ENCODE assay signal across 2 cellular contexts in genomic region chr12:12240671-12241345, GRCh38.
TF ChIP-seq lines count a peak whose summit lies in the region.

No MANE protein-coding gene starts in this region.

TF ChIP-seq in A549, 52 proteins besides CTCF, POLR2A, EP300 and RAD21:
- TF ChIP-seq PBX3 (IDR thresholded peaks at IDR 0.05) (no peak), NR3C1 (IDR thresholded peaks at IDR 0.05) (no peak), EHF (CRISPR knock-in tag; IDR thresholded peaks at IDR 0.05) (no peak)

TF ChIP-seq in IMR-90, 13 proteins besides CTCF, POLR2A, EP300 and RAD21:
- TF ChIP-seq USF2 (IDR thresholded peaks at IDR 0.05; ENCODE audit: low read depth, low read length) (no peak), MAZ (IDR thresholded peaks at IDR 0.05; ENCODE audit: borderline replicate concordance, low read depth, low read length) (no peak), RCOR1 (IDR thresholded peaks at IDR 0.05; ENCODE audit: insufficient replicate concordance, low read length) (no peak), NFE2L2 (IDR thresholded peaks at IDR 0.05; ENCODE audit: low read depth, low read length) (no peak)
